ENCODE assay signal across 2 cellular contexts in genomic region chr4:38077791-38078489, GRCh38.
TF ChIP-seq lines count a peak whose summit lies in the region.

No MANE protein-coding gene starts in this region.

TF ChIP-seq in SK-N-SH, 30 proteins besides CTCF, POLR2A, EP300 and RAD21:
- TF ChIP-seq NFIC (IDR thresholded peaks at IDR 0.05; ENCODE audit: borderline replicate concordance) (no peak), IRF3 (IDR thresholded peaks at IDR 0.05; ENCODE audit: low read depth, low read length) (no peak), YY1 (IDR thresholded peaks at IDR 0.05; ENCODE audit: low read depth) (no peak), MAX (IDR thresholded peaks at IDR 0.05; ENCODE audit: low read depth) (no peak), RFX5 (IDR thresholded peaks at IDR 0.05; ENCODE audit: low read length) (no peak), EZH2phosphoT487 (IDR thresholded peaks at IDR 0.05; ENCODE audit: borderline replicate concordance, low read depth) (no peak), MXI1 (IDR thresholded peaks at IDR 0.05; ENCODE audit: low read depth, low read length) (no peak), GABPA (IDR thresholded peaks at IDR 0.05; ENCODE audit: low read depth) (no peak), CHD2 (IDR thresholded peaks at IDR 0.05; ENCODE audit: low read length, partially characterized antibody) (no peak), JUND (IDR thresholded peaks at IDR 0.05) (no peak)

TF ChIP-seq in SK-N-SH treated with all-trans-retinoic acid at 6 μM for 48 hours, 23 proteins besides CTCF, POLR2A, EP300 and RAD21:
- TF ChIP-seq ZNF565 (CRISPR knock-in tag; conservative IDR thresholded peaks at IDR 0.05; ENCODE audit: low read depth), result no peak
- TF ChIP-seq ISL1 (CRISPR knock-in tag; IDR thresholded peaks at IDR 0.05), result no peak
TF ChIP-seq in SK-N-SH treated with all-trans-retinoic acid at 6 μM for 48 hours: peak in this region for 0.
